In genomic region chr2:156800065-156800556, GRCh38 we compare ENCODE assay signal across 15 cellular contexts.
DNase-seq lines count a peak whose midpoint lies in the region; ATAC-seq and TF ChIP-seq lines count a peak whose summit lies in the region.
"Had no signal": no experiment of that assay in that cellular context is flagged by ENCODE, and none has a peak within 500 bp of the region (broad histone marks: within the 10 kb centered on the region; RNA-seq: fewer than 3 reads in every experiment).

No MANE protein-coding gene starts in this region.

- H3K9me3 Mint-ChIP-seq in HFFc6, result no peaks in the 10 kb centered on the region
- peaks cover 0 to 2% (median 0%) of the 10 kb centered on the region in 7 donors for H3K9me3 Mint-ChIP-seq in CD14-positive monocyte
- H3K9me3 Mint-ChIP-seq: activated B cell treated with CpG ODN at 0.5 μM for 24 hours had no signal

- H3K9ac ChIP-seq in ES-I3 (ENCODE audit: low read depth, low read length), result peak overlapping the region; percentile 13; the same call in 1 of the 2 replicates
- H3K9ac ChIP-seq in NT2/D1 (ENCODE audit: insufficient read length, low read depth), result no peak overlapping the region
- H3K9ac ChIP-seq: BLaER1 treated with 17β-estradiol and CSF1 and Interleukin-3, amounts not matched to agents 10 nM and 100 nM; SK-N-SH had no signal

- intact Hi-C loops in CD14-positive monocyte (cut with micrococcal nuclease), result no loop called here

- peak; percentile 33 for ATAC-seq in left lobe of liver
- ATAC-seq in HG03457 (IDR thresholded peaks at IDR 0.05; ENCODE audit: unreplicated experiment), result no peak
- no peak for ATAC-seq in HG02981 (IDR thresholded peaks at IDR 0.05; ENCODE audit: unreplicated experiment)
- ATAC-seq: HCT116; naive thymus-derived CD4-positive, alpha-beta T cell had no signal

- H3K36me3 Mint-ChIP-seq in HFFc6 (ENCODE audit: low read depth), result no peaks in the 10 kb centered on the region
- no peaks in the 10 kb centered on the region for H3K36me3 Mint-ChIP-seq in CD14-positive monocyte
- H3K36me3 Mint-ChIP-seq: naive thymus-derived CD4-positive, alpha-beta T cell had no signal

- H3K27ac Mint-ChIP-seq in HFFc6, result no peak overlapping the region
- no peak overlapping the region for H3K27ac Mint-ChIP-seq in CD14-positive monocyte
- H3K27ac Mint-ChIP-seq: activated B cell treated with CpG ODN at 0.5 μM for 24 hours; naive thymus-derived CD4-positive, alpha-beta T cell had no signal

- no peaks in the 10 kb centered on the region for H3K9me3 ChIP-seq in ES-I3 (ENCODE audit: control insufficient read depth, insufficient read depth, low read length)
- no peaks in the 10 kb centered on the region for H3K9me3 ChIP-seq in NT2/D1 (ENCODE audit: insufficient read depth, low read length)
- H3K9me3 ChIP-seq: BLaER1 treated with 17β-estradiol and CSF1 and Interleukin-3, amounts not matched to agents 10 nM and 100 nM; SK-N-SH had no signal

- H3K4me1 Mint-ChIP-seq in HFFc6 (ENCODE audit: low read depth) (peaks cover 12% of the 10 kb centered on the region; the same call in 1 of the 2 replicates), CD14-positive monocyte (no peaks in the 10 kb centered on the region)
- H3K4me1 Mint-ChIP-seq: activated B cell treated with CpG ODN at 0.5 μM for 24 hours had no signal

- DNase-seq in HFFc6 (no peak), NT2/D1 (ENCODE audit: low read depth, low spot score) (peak; percentile 32), left lobe of liver (ENCODE audit: low spot score) (no peak), CD14-positive monocyte (ENCODE audit: low spot score) (no peak), NAMALWA (ENCODE audit: low spot score) (no peak)
- DNase-seq: activated B cell treated with CpG ODN at 0.5 μM for 24 hours; amniotic stem cell; effector memory CD4-positive, alpha-beta T cell; naive thymus-derived CD4-positive, alpha-beta T cell; SK-N-SH had no signal

- peak overlapping the region; percentile 79 for H3K4me3 Mint-ChIP-seq in HFFc6
- no peak overlapping the region for H3K4me3 Mint-ChIP-seq in CD14-positive monocyte
- H3K4me3 Mint-ChIP-seq: activated B cell treated with CpG ODN at 0.5 μM for 24 hours; naive thymus-derived CD4-positive, alpha-beta T cell had no signal

- no peaks in the 10 kb centered on the region for H3K36me3 ChIP-seq in ES-I3 (ENCODE audit: insufficient read depth, low read length)
- no peaks in the 10 kb centered on the region for H3K36me3 ChIP-seq in NT2/D1 (ENCODE audit: insufficient read depth, insufficient read length, low read length)
- H3K36me3 ChIP-seq: BLaER1 treated with 17β-estradiol and CSF1 and Interleukin-3, amounts not matched to agents 10 nM and 100 nM had no signal

- H3K27me3 Mint-ChIP-seq in HFFc6 (ENCODE audit: insufficient read depth) (peaks cover 5% of the 10 kb centered on the region), CD14-positive monocyte (ENCODE audit: low read depth in 3 of 3) (peaks cover 0 to 4% (median 2%) of the 10 kb centered on the region in 3 donors)
- H3K27me3 Mint-ChIP-seq: activated B cell treated with CpG ODN at 0.5 μM for 24 hours had no signal

- H3K27me3 ChIP-seq in NT2/D1 (ENCODE audit: insufficient read depth, insufficient read length), result no peaks in the 10 kb centered on the region
- H3K27me3 ChIP-seq: BLaER1 treated with 17β-estradiol and CSF1 and Interleukin-3, amounts not matched to agents 10 nM and 100 nM had no signal

- H3K4me1 ChIP-seq in ES-I3 (ENCODE audit: insufficient read depth, low read length) (peaks cover 38% of the 10 kb centered on the region), NT2/D1 (ENCODE audit: insufficient read depth, insufficient read length) (no peaks in the 10 kb centered on the region)
- H3K4me1 ChIP-seq: BLaER1 treated with 17β-estradiol and CSF1 and Interleukin-3, amounts not matched to agents 10 nM and 100 nM had no signal

- no peak for TF ChIP-seq CTCF in HFFc6 (IDR thresholded peaks at IDR 0.05)
- TF ChIP-seq CTCF in CD14-positive monocyte (IDR thresholded peaks at IDR 0.05), result no peak

- H3K4me3 ChIP-seq in NT2/D1 (ENCODE audit: insufficient read length, low read depth), result no peak overlapping the region
- H3K4me3 ChIP-seq: BLaER1 treated with 17β-estradiol and CSF1 and Interleukin-3, amounts not matched to agents 10 nM and 100 nM had no signal
